ENCODE assay signal across 30 cellular contexts in the genomic region with DNA sequence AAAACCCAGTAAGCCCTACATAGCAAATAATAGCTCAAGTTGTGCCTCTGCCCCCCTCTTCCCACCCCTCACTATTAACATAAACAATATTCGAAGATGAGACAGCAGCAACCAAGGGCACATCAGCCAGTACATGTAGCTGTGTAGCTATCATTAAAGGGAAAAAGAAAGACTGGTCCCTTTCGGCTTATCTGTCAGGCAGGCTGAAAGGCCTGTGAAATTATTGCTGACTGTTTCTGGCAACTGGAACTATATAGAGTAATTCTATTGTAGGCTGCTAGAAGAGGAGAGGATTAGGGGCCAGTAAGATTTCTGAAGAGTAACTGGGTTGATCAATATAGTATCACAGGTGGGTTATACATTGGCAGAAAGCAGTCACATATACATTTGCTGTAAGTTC. TPM values are rescaled to one million over a fixed set of nuclear protein-coding genes. Genes with fewer than 3 reads are reported as not detected.
"Had no signal": no experiment of that assay in that cellular context is flagged by ENCODE, and none has a peak within 500 bp of the region (broad histone marks: within the 10 kb centered on the region; RNA-seq: fewer than 3 reads in every experiment).

No MANE protein-coding gene starts in this region.

- H3K4me1 ChIP-seq: Peyer's patch had no signal

- H3K27ac ChIP-seq: Peyer's patch had no signal

- H3K9me3 ChIP-seq: Peyer's patch had no signal

- H3K27me3 ChIP-seq: Peyer's patch had no signal

- ATAC-seq: activated CD4-positive, alpha-beta T cell treated with anti-CD3 and anti-CD28 coated beads for 36 hours; activated CD4-positive, CD25-positive, alpha-beta regulatory T cell treated with anti-CD3 and anti-CD28 coated beads, Interleukin-2, amount 50 U/mL, for 24 hours; activated CD8-positive, alpha-beta T cell treated with anti-CD3 and anti-CD28 coated beads, Interleukin-2, amount 10 ng/mL, durations not matched to agents 7 days and 5 days; activated naive CD8-positive, alpha-beta T cell treated with anti-CD3 and anti-CD28 coated beads, Interleukin-2, amount 50 U/mL, for 24 hours; PC-3 had no signal

- DNase-seq: activated CD4-positive, alpha-beta T cell treated with anti-CD3 and anti-CD28 coated beads for 36 hours; activated CD4-positive, alpha-beta T cell treated with anti-CD3 and anti-CD28 coated beads, Interleukin-2, amount 10 ng/mL, durations not matched to agents 7 days and 5 days; activated CD4-positive, alpha-beta T cell treated with anti-CD3 and anti-CD28 coated beads, Interleukin-2, amount 50 U/mL, for 48 hours; activated CD8-positive, alpha-beta T cell treated with anti-CD3 and anti-CD28 coated beads, Interleukin-2, amount 10 ng/mL, durations not matched to agents 7 days and 5 days; activated gamma-delta T cell; activated naive CD4-positive, alpha-beta T cell treated with anti-CD3 and anti-CD28 coated beads for 36 hours; activated naive CD8-positive, alpha-beta T cell treated with anti-CD3 and anti-CD28 coated beads, Interleukin-2, amount 50 U/mL, for 24 hours; activated T-cell treated with anti-CD3 and anti-CD28 coated beads, Interleukin-2, amount 50 U/mL, for 24 hours; anterior cingulate cortex; Karpas-422; KBM-7; NCI-H1092; NCI-H1436 treated with DMSO at 0.1 percent for 48 hours; NCI-H1694 treated with DMSO at 0.1 percent for 48 hours; NCI-H2029; NCI-H345; NCI-H524 treated with DMSO at 0.1 percent for 48 hours; NK-92 treated with Interleukin-12 subunit alpha and Interleukin-12 subunit beta, amount 100 ng/mL, for 24 hours; PC-3; Peyer's patch; RPMI8226; SW 1271; T-helper 1 cell; T-helper 2 cell; T-helper 9 cell had no signal

- H3K4me3 ChIP-seq: Peyer's patch had no signal

RNA-seq across cellular contexts. Expression of a gene that starts 36.5 kb away (rescaled TPM):
- polyA plus RNA-seq: IgD-negative memory B cell had no signal

RNA-seq across cellular contexts. Expression of a gene that starts 58.1 kb away (rescaled TPM):
- total RNA-seq: activated CD4-positive, alpha-beta T cell treated with anti-CD3 and anti-CD28 coated beads, Interleukin-2, amount 10 ng/mL, durations not matched to agents 7 days and 5 days; activated CD8-positive, alpha-beta T cell treated with anti-CD3 and anti-CD28 coated beads, Interleukin-2, amount 10 ng/mL, durations not matched to agents 7 days and 5 days; activated T-helper 2 cell treated with anti-CD3 and anti-CD28 coated beads, Interferon-gamma antibody, Interleukin-2, Interleukin-4, amounts not matched to agents 10 μg/mL and 5 μg/mL and 100 μg/mL, durations not matched to agents 14 hours and 24 hours and 36 hours; bronchial epithelial cell; NCI-H460; PC-3; Peyer's patch had no signal
- polyA plus RNA-seq: IgD-negative memory B cell had no signal
